ENCODE assay signal across 21 cellular contexts in the genomic region with DNA sequence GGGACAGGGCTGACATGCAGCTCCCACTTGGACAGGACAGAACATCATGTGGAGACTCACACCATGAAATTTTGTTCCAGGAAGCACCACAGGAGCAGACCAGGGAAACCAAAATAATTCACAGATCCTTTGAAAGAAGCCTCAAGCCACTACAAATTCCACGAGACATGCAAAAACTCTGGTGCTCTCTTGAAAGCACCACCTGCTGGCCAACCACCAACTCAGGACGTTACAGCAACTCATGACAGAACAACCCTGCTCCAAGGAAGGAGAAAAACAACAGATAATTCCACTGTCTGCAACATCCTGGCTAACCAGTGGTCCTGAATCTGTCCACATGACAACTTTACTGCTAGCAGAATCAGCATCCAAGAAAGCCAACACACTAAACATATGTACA.
"Had no signal": no experiment of that assay in that cellular context is flagged by ENCODE, and none has a peak within 500 bp of the region (broad histone marks: within the 10 kb centered on the region; RNA-seq: fewer than 3 reads in every experiment).

No MANE protein-coding gene starts in this region.

- H3K36me3 ChIP-seq: colonic mucosa, gastrocnemius medialis, left ventricle myocardium inferior, prostate gland, right atrium auricular region, thyroid gland had no signal

- ATAC-seq: activated CD8-positive, alpha-beta T cell treated with anti-CD3 and anti-CD28 coated beads for 36 hours; activated T-helper 17 cell treated with anti-CD3 and anti-CD28 coated beads, Interleukin-2, amount 50 U/mL, for 72 hours; gastrocnemius medialis had no signal

- DNase-seq: activated B cell treated with CpG ODN at 0.5 μM for 24 hours; activated CD4-positive, alpha-beta T cell treated with anti-CD3 and anti-CD28 coated beads for 48 hours; activated CD8-positive, alpha-beta T cell treated with anti-CD3 and anti-CD28 coated beads for 36 hours; activated naive CD4-positive, alpha-beta T cell; activated naive CD8-positive, alpha-beta T cell treated with anti-CD3 and anti-CD28 coated beads, Interleukin-2, amount 10 ng/mL, durations not matched to agents 7 days and 5 days; activated T-cell treated with anti-CD3 and anti-CD28 coated beads, Interleukin-2, amount 50 U/mL, for 1 hour; amygdala; central memory CD4-positive, alpha-beta T cell; colonic mucosa; gastrocnemius medialis; head of caudate nucleus; kidney glomerular epithelial cell; left ventricle myocardium inferior; mammary epithelial cell; stimulated activated CD4-positive, alpha-beta T cell treated with anti-CD3 and anti-CD28 coated beads, Interleukin-12 subunit alpha, Interleukin-12 subunit beta, amount 100 ng/mL, for 4 hours; stimulated activated CD4-positive, alpha-beta T cell treated with anti-CD3 and anti-CD28 coated beads, Interleukin-1b, Interleukin-23, amount 100 ng/mL, for 48 hours; stimulated activated naive CD4-positive, alpha-beta T cell treated with Interleukin-2 at 50 U/mL for 16 hours; thyroid gland had no signal

- H3K4me3 ChIP-seq: colonic mucosa, gastrocnemius medialis, left ventricle myocardium inferior, prostate gland, right atrium auricular region, thyroid gland had no signal

- H3K27me3 ChIP-seq: colonic mucosa, right atrium auricular region, thyroid gland had no signal

- H3K4me1 ChIP-seq: colonic mucosa, gastrocnemius medialis, prostate gland, right atrium auricular region, thyroid gland had no signal

- H3K27ac ChIP-seq: colonic mucosa, gastrocnemius medialis, left ventricle myocardium inferior, prostate gland, right atrium auricular region, thyroid gland had no signal

- H3K9me3 ChIP-seq: colonic mucosa, prostate gland, thyroid gland had no signal
